ENCODE assay signal across 10 cellular contexts in the genomic region with DNA sequence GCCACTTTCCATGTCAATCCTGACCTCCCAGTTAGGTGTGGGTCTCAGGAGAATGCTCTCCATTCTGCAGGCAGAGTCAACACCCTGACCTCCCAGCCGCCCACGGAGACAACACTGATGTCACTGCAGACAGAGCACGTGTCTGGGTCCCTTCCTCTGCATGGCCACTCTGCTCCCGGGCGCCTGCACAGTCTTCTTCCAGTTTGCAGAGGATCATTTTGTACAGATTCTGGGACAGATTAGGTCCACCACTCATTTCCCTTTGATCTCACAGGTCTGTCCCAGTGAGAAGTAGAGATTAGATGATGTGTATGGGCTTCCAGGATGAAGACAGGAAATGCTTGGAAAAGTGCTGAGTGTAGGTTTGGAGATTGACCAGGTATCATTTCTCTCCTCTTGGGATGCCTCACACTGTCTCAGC. TPM values are rescaled to one million over a fixed set of nuclear protein-coding genes. Genes with fewer than 3 reads are reported as not detected.
A peak's percentile ranks its signal among the peaks of the same experiment; 100 is the strongest.
DNase-seq lines count a peak whose midpoint lies in the region; ATAC-seq, FAIRE-seq and TF ChIP-seq lines count a peak whose summit lies in the region.
"Had no signal": no experiment of that assay in that cellular context is flagged by ENCODE, and none has a peak within 500 bp of the region (broad histone marks: within the 10 kb centered on the region; RNA-seq: fewer than 3 reads in every experiment).

No MANE protein-coding gene starts in this region.

- TF ChIP-seq EP300 in upper lobe of left lung (IDR thresholded peaks at IDR 0.05) (peak in 1 of 4 donors; percentile 34), ovary (IDR thresholded peaks at IDR 0.05) (no peak)

- H3K4me1 Mint-ChIP-seq in activated T-cell treated with anti-CD3 and anti-CD28 coated beads, Interleukin-2, amount 50 U/mL, for 4 hours (ENCODE audit: low read depth), result no peaks in the 10 kb centered on the region

- WGBS in upper lobe of left lung, 2 donors, result 36 to 40% methylated on average over 3 to 5 of the region's 5 CpGs
- 26 to 39% (median 36%) methylated on average over 5 of the region's 5 CpGs for WGBS in ovary, 3 donors
- 44 to 61% (median 46%) methylated on average over 5 of the region's 5 CpGs for WGBS in small intestine, 3 donors

- intact Hi-C loops in ovary (cut with DNase I), result no loop called here

- no peaks in the 10 kb centered on the region for H3K36me3 Mint-ChIP-seq in activated T-cell treated with anti-CD3 and anti-CD28 coated beads, Interleukin-2, amount 50 U/mL, for 4 hours (ENCODE audit: insufficient read depth)

- peaks cover 17% of the 10 kb centered on the region for H3K27me3 Mint-ChIP-seq in activated T-cell treated with anti-CD3 and anti-CD28 coated beads, Interleukin-2, amount 50 U/mL, for 4 hours (ENCODE audit: low read depth)

- H3K27me3 ChIP-seq in upper lobe of left lung, result no peaks in the 10 kb centered on the region
- H3K27me3 ChIP-seq in ovary, result no peaks in the 10 kb centered on the region
- no peaks in the 10 kb centered on the region for H3K27me3 ChIP-seq in small intestine (ENCODE audit: control insufficient read depth in 2 of 2, insufficient read depth in 2 of 2, low read length in 2 of 2)

- FAIRE-seq in small intestine (lab: Jason Lieb, UNC), result no peak

- peaks cover 16 to 30% (median 25%) of the 10 kb centered on the region in 4 donors for H3K4me1 ChIP-seq in upper lobe of left lung
- peaks cover 1% of the 10 kb centered on the region for H3K4me1 ChIP-seq in ovary (ENCODE audit: insufficient read depth)
- no peaks in the 10 kb centered on the region for H3K4me1 ChIP-seq in small intestine (ENCODE audit: control insufficient read depth in 2 of 2, insufficient read depth in 1 of 2, low read depth in 1 of 2, low read length in 1 of 2)

- H3K9me3 ChIP-seq in upper lobe of left lung (no peaks in the 10 kb centered on the region), ovary (no peaks in the 10 kb centered on the region), small intestine (ENCODE audit: control insufficient read depth, low read depth) (no peaks in the 10 kb centered on the region)

- no peak for ATAC-seq in activated T-cell treated with anti-CD3 and anti-CD28 coated beads, Interleukin-2, amount 50 U/mL, for 4 hours
- ATAC-seq in upper lobe of left lung (ENCODE audit: low FRiP score in 2 of 2) (peak in 1 of 2 donors; percentile 65), GM18519 (IDR thresholded peaks at IDR 0.05; ENCODE audit: low FRiP score, unreplicated experiment) (no peak)
- ATAC-seq: esophagus mucosa had no signal

- TF ChIP-seq POLR2A in upper lobe of left lung (IDR thresholded peaks at IDR 0.05) (no peak), ovary (IDR thresholded peaks at IDR 0.05) (no peak)

- DNase-seq in activated T-cell treated with anti-CD3 and anti-CD28 coated beads for 48 hours (ENCODE audit: low read depth) (peak; percentile 9), coronary artery (ENCODE audit: low spot score) (no peak), medulla oblongata (ENCODE audit: extremely low spot score) (peak; percentile 92), upper lobe of left lung (peak in 1 of 2 donors; percentile 32), ovary (no peak), small intestine (no peak)
- no peak for DNase-seq in activated T-cell treated with anti-CD3 and anti-CD28 coated beads, Interleukin-2, amount 50 U/mL, for 4 hours

- no peaks in the 10 kb centered on the region for H3K9me3 Mint-ChIP-seq in activated T-cell treated with anti-CD3 and anti-CD28 coated beads, Interleukin-2, amount 50 U/mL, for 4 hours

- H3K4me3 ChIP-seq in coronary artery, result peak overlapping the region; percentile 2
- no peak overlapping the region for H3K4me3 ChIP-seq in upper lobe of left lung
- H3K4me3 ChIP-seq in ovary, result no peak overlapping the region
- no peak overlapping the region for H3K4me3 ChIP-seq in small intestine (ENCODE audit: low read depth in 1 of 2, low read length in 2 of 2)

- TF ChIP-seq CTCF in coronary artery (IDR thresholded peaks at IDR 0.05) (no peak), upper lobe of left lung (IDR thresholded peaks at IDR 0.05) (no peak), ovary (IDR thresholded peaks at IDR 0.05) (no peak)

- H3K27ac ChIP-seq in coronary artery (peak overlapping the region in 1 of 2 donors; percentile 79), upper lobe of left lung (peak overlapping the region; percentile 64 to 86 (median 76)), ovary (no peak overlapping the region), small intestine (ENCODE audit: low read depth in 1 of 2, low read length in 1 of 2) (no peak overlapping the region)

- H3K36me3 ChIP-seq in upper lobe of left lung (no peaks in the 10 kb centered on the region), ovary (no peaks in the 10 kb centered on the region), small intestine (ENCODE audit: control insufficient read depth in 2 of 2, insufficient read depth in 2 of 2, low read length in 2 of 2) (no peaks in the 10 kb centered on the region)

- no peak overlapping the region for H3K4me3 Mint-ChIP-seq in activated T-cell treated with anti-CD3 and anti-CD28 coated beads, Interleukin-2, amount 50 U/mL, for 4 hours

RNA-seq across cellular contexts. Expression of gene MYBPHL, which starts 8.1 kb away (rescaled TPM):
- total RNA-seq in activated T-cell treated with anti-CD3 and anti-CD28 coated beads, Interleukin-2, amount 50 U/mL, for 4 hours, result not detected
- total RNA-seq in upper lobe of left lung (1 to 10 TPM in 5 of 6 donors, not detected in 1; 1.8 to 8.6 (median 3.1) TPM), ovary (under 1 TPM in 1 of 7 donors, not detected in 6; 0.38 TPM)
- polyA plus RNA-seq in ovary (not detected), small intestine (under 1 TPM in 1 of 3 donors, not detected in 2; 0.16 TPM)
- total RNA-seq: activated CD8-positive, alpha-beta memory T cell treated with anti-CD3 and anti-CD28 coated beads for 36 hours had no signal

RNA-seq across cellular contexts. Expression of gene PSRC1, which starts 15.7 kb away (rescaled TPM):
- total RNA-seq in activated T-cell treated with anti-CD3 and anti-CD28 coated beads, Interleukin-2, amount 50 U/mL, for 4 hours, result under 1 TPM; 0.24 to 0.51 (median 0.37) TPM
- total RNA-seq in upper lobe of left lung, result 10 to 100 TPM in 2 of 6 donors, 1 to 10 TPM in 4; 1.5 to 16.8 (median 4.9) TPM
- 1 to 10 TPM; 1.0 to 8.1 (median 4.5) TPM for total RNA-seq in ovary
- 1 to 10 TPM; 5.3 to 5.9 TPM for polyA plus RNA-seq in ovary
- 10 to 100 TPM in 1 of 3 donors, 1 to 10 TPM in 1, under 1 TPM in 1; 0.67 to 15.5 (median 1.6) TPM for polyA plus RNA-seq in small intestine

RNA-seq across cellular contexts. Expression of gene CELSR2, which starts 49.3 kb away (rescaled TPM):
- total RNA-seq in activated T-cell treated with anti-CD3 and anti-CD28 coated beads, Interleukin-2, amount 50 U/mL, for 4 hours, result 1 to 10 TPM; 1.4 to 2.2 (median 1.5) TPM
- 10 to 100 TPM in 2 of 6 donors, 1 to 10 TPM in 4; 5.9 to 27.2 (median 8.8) TPM for total RNA-seq in upper lobe of left lung
- total RNA-seq in ovary, result 10 to 100 TPM in 2 of 7 donors, 1 to 10 TPM in 5; 2.2 to 17.1 (median 6.6) TPM
- polyA plus RNA-seq in ovary, result 1 to 10 TPM in 1 of 2 donors, under 1 TPM in 1; 0.90 to 1.3 TPM
- 1 to 10 TPM in 1 of 3 donors, under 1 TPM in 2; under 0.01 to 2.7 (median 0.27) TPM for polyA plus RNA-seq in small intestine

Comparison
In these comparisons a context has a peak if more than half of its experiments do, and no peak if none do; other contexts are left out.
1. DNase-seq: peak in activated T-cell treated with anti-CD3 and anti-CD28 coated beads for 48 hours (single experiment) and medulla oblongata (single experiment); none in activated T-cell treated with anti-CD3 and anti-CD28 coated beads, Interleukin-2, amount 50 U/mL, for 4 hours (single experiment), coronary artery (single experiment), ovary (0 of 5) and small intestine (single experiment).
2. H3K27ac ChIP-seq: peak in upper lobe of left lung (4 of 4); none in ovary (0 of 2) and small intestine (0 of 2).